In the genomic region with DNA sequence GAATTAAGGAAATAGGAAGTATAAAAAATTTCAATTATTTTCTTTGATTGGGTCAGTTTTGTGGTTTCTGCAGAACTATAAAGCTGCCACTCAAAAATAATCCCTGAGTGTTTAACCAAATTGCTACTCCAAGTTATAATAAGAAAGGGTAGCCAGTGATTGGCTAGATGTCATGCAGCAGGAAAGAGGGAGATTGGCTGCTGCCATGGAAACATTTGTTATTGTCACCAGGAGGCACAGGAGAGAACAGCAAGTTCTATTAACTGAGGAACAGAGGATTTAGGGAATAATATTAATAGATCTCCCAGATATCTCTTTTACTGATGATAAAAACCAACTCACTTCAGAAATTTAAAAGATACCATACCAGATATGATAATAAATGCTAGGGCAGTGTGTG, we compare ENCODE assay signal across 1 cellular context.
TF ChIP-seq lines count a peak whose summit lies in the region.

No MANE protein-coding gene starts in this region.

TF ChIP-seq in GM23338, 12 proteins besides CTCF, POLR2A, EP300 and RAD21 (continued from another document):
- TF ChIP-seq, protein P1, sequence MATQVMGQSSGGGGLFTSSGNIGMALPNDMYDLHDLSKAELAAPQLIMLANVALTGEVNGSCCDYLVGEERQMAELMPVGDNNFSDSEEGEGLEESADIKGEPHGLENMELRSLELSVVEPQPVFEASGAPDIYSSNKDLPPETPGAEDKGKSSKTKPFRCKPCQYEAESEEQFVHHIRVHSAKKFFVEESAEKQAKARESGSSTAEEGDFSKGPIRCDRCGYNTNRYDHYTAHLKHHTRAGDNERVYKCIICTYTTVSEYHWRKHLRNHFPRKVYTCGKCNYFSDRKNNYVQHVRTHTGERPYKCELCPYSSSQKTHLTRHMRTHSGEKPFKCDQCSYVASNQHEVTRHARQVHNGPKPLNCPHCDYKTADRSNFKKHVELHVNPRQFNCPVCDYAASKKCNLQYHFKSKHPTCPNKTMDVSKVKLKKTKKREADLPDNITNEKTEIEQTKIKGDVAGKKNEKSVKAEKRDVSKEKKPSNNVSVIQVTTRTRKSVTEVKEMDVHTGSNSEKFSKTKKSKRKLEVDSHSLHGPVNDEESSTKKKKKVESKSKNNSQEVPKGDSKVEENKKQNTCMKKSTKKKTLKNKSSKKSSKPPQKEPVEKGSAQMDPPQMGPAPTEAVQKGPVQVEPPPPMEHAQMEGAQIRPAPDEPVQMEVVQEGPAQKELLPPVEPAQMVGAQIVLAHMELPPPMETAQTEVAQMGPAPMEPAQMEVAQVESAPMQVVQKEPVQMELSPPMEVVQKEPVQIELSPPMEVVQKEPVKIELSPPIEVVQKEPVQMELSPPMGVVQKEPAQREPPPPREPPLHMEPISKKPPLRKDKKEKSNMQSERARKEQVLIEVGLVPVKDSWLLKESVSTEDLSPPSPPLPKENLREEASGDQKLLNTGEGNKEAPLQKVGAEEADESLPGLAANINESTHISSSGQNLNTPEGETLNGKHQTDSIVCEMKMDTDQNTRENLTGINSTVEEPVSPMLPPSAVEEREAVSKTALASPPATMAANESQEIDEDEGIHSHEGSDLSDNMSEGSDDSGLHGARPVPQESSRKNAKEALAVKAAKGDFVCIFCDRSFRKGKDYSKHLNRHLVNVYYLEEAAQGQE (IDR thresholded peaks at IDR 0.05; ENCODE audit: unreplicated experiment), result no peak
- TF ChIP-seq CREB1 (CRISPR knock-in tag; IDR thresholded peaks at IDR 0.05; ENCODE audit: low read depth), result no peak
- TF ChIP-seq ZNF331 (CRISPR knock-in tag; IDR thresholded peaks at IDR 0.05; ENCODE audit: low read depth), result no peak
- TF ChIP-seq NANOG (IDR thresholded peaks at IDR 0.05; ENCODE audit: borderline replicate concordance), result no peak
- TF ChIP-seq ZNF114 (CRISPR knock-in tag; IDR thresholded peaks at IDR 0.05), result no peak
- TF ChIP-seq, protein P2, sequence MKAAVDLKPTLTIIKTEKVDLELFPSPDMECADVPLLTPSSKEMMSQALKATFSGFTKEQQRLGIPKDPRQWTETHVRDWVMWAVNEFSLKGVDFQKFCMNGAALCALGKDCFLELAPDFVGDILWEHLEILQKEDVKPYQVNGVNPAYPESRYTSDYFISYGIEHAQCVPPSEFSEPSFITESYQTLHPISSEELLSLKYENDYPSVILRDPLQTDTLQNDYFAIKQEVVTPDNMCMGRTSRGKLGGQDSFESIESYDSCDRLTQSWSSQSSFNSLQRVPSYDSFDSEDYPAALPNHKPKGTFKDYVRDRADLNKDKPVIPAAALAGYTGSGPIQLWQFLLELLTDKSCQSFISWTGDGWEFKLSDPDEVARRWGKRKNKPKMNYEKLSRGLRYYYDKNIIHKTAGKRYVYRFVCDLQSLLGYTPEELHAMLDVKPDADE (IDR thresholded peaks at IDR 0.05), result no peak
- TF ChIP-seq JUNB (IDR thresholded peaks at IDR 0.05; ENCODE audit: unreplicated experiment), result no peak
- TF ChIP-seq EZH2phosphoT487 (IDR thresholded peaks at IDR 0.05; ENCODE audit: unreplicated experiment), result no peak
- TF ChIP-seq EZH2 (IDR thresholded peaks at IDR 0.05; ENCODE audit: low read depth, unreplicated experiment), result no peak
- no peak for TF ChIP-seq POLR2AphosphoS5 (IDR thresholded peaks at IDR 0.05; ENCODE audit: low read depth)
